In genomic region chr20:60869032-60869550, GRCh38 we compare ENCODE assay signal across 29 cellular contexts.
"Had no signal": no experiment of that assay in that cellular context is flagged by ENCODE, and none has a peak within 500 bp of the region (broad histone marks: within the 10 kb centered on the region; RNA-seq: fewer than 3 reads in every experiment).

No MANE protein-coding gene starts in this region.

- DNase-seq: activated CD4-positive, alpha-beta T cell treated with anti-CD3 and anti-CD28 coated beads for 4 hours; activated CD4-positive, alpha-beta T cell treated with anti-CD3 and anti-CD28 coated beads, Interleukin-2, amount 50 U/mL, for 48 hours; activated CD4-positive, CD25-positive, alpha-beta regulatory T cell; activated CD8-positive, alpha-beta memory T cell treated with anti-CD3 and anti-CD28 coated beads for 24 hours; activated effector memory CD4-positive, alpha-beta T cell treated with Interleukin-2 at 50 U/mL for 16 hours; activated naive CD4-positive, alpha-beta T cell treated with Interleukin-2 at 50 U/mL for 16 hours; anterior cingulate cortex; cerebellar nuclear complex; colonic mucosa; effector CD8-positive, alpha-beta T cell; esophagus squamous epithelium; left ventricle myocardium superior; mucosa of descending colon; nucleus accumbens; pancreas; right cardiac atrium; spleen; stimulated activated naive CD4-positive, alpha-beta T cell; tibial artery; upper lobe of right lung had no signal

- H3K9me3 ChIP-seq: colonic mucosa, esophagus squamous epithelium, mucosa of descending colon, pancreas, spleen, suprapubic skin, tibial artery, upper lobe of right lung had no signal

- H3K4me3 Mint-ChIP-seq: activated naive CD8-positive, alpha-beta T cell; natural killer cell treated with Interleukin-12 subunit alpha and Interleukin-12 subunit beta and Interleukin-15 and Interleukin-18, amount 100 ng/mL, for 72 hours; T-helper 2 cell treated with Interferon-gamma antibody and Interleukin-4, amounts not matched to agents 5 μg/mL and 100 μg/mL, for 36 hours had no signal

- H3K27ac ChIP-seq: cardiac muscle cell, colonic mucosa, epithelial cell of prostate, esophagus squamous epithelium, pancreas, spleen, suprapubic skin, tibial artery, upper lobe of right lung had no signal

- H3K27me3 Mint-ChIP-seq: activated naive CD8-positive, alpha-beta T cell had no signal

- H3K27ac Mint-ChIP-seq: activated naive CD8-positive, alpha-beta T cell; natural killer cell treated with Interleukin-12 subunit alpha and Interleukin-12 subunit beta and Interleukin-15 and Interleukin-18, amount 100 ng/mL, for 72 hours; T-helper 2 cell treated with Interferon-gamma antibody and Interleukin-4, amounts not matched to agents 5 μg/mL and 100 μg/mL, for 36 hours had no signal

- H3K36me3 ChIP-seq: cardiac muscle cell, colonic mucosa, esophagus squamous epithelium, pancreas, spleen, suprapubic skin, tibial artery, upper lobe of right lung had no signal

- H3K9me3 Mint-ChIP-seq: natural killer cell treated with Interleukin-12 subunit alpha and Interleukin-12 subunit beta and Interleukin-15 and Interleukin-18, amount 100 ng/mL, for 72 hours; T-helper 2 cell treated with Interferon-gamma antibody and Interleukin-4, amounts not matched to agents 5 μg/mL and 100 μg/mL, for 36 hours had no signal

- H3K4me3 ChIP-seq: cardiac muscle cell, colonic mucosa, esophagus squamous epithelium, mucosa of descending colon, pancreas, spleen, suprapubic skin, tibial artery, upper lobe of right lung had no signal

- H3K4me1 ChIP-seq: colonic mucosa, esophagus squamous epithelium, pancreas, spleen, tibial artery, upper lobe of right lung had no signal

- H3K27me3 ChIP-seq: cardiac muscle cell, colonic mucosa, pancreas, upper lobe of right lung had no signal

- FAIRE-seq: endometrium, frontal cortex, islet of Langerhans, pancreas had no signal

- H3K36me3 Mint-ChIP-seq: activated naive CD8-positive, alpha-beta T cell; natural killer cell treated with Interleukin-12 subunit alpha and Interleukin-12 subunit beta and Interleukin-15 and Interleukin-18, amount 100 ng/mL, for 72 hours had no signal

- ATAC-seq: left ventricle myocardium superior, mucosa of descending colon, upper lobe of right lung had no signal
